In genomic region chr18:34866739-34867138, GRCh38 we compare ENCODE assay signal across 9 cellular contexts.
DNase-seq lines count a peak whose midpoint lies in the region; ATAC-seq and TF ChIP-seq lines count a peak whose summit lies in the region.
"Had no signal": no experiment of that assay in that cellular context is flagged by ENCODE, and none has a peak within 500 bp of the region (broad histone marks: within the 10 kb centered on the region; RNA-seq: fewer than 3 reads in every experiment).

No MANE protein-coding gene starts in this region.

- H3K9me3 Mint-ChIP-seq in activated naive CD8-positive, alpha-beta T cell treated with anti-CD3 and anti-CD28 coated beads for 36 hours, result peaks cover 4% of the 10 kb centered on the region
- no peaks in the 10 kb centered on the region for H3K9me3 Mint-ChIP-seq in T-cell

- peak overlapping the region; percentile 94 for H3K27ac Mint-ChIP-seq in activated naive CD8-positive, alpha-beta T cell treated with anti-CD3 and anti-CD28 coated beads for 36 hours
- H3K27ac Mint-ChIP-seq in T-cell, result no peak overlapping the region

- CTCF ChIA-PET in T-cell (lab: Charles Lee), result interaction anchor here (0.6 to 1.1 kb wide), 3 partner anchors 10 to 488 kb away, joined by 3 to 5 read pairs (median 4); no protein-coding TSS in a partner anchor

- peak; percentile 7 for DNase-seq in AG10803 (ENCODE audit: low read depth)
- no peak for DNase-seq in activated naive CD8-positive, alpha-beta T cell treated with anti-CD3 and anti-CD28 coated beads for 36 hours
- DNase-seq in left lobe of liver (ENCODE audit: low spot score), result no peak
- DNase-seq in NCI-H187 treated with DMSO at 0.1 percent for 48 hours (lab: John Stamatoyannopoulos, UW), result no peak
- DNase-seq in T-cell, result no peak
- no peak for DNase-seq in NCI-H526 treated with DMSO at 0.1 percent for 48 hours (lab: John Stamatoyannopoulos, UW)
- DNase-seq: T-helper 9 cell had no signal

- POLR2A ChIA-PET in T-cell (lab: Charles Lee), result no interaction called here

- peaks cover 9% of the 10 kb centered on the region for H3K36me3 Mint-ChIP-seq in activated naive CD8-positive, alpha-beta T cell treated with anti-CD3 and anti-CD28 coated beads for 36 hours
- H3K36me3 Mint-ChIP-seq in T-cell, result no peaks in the 10 kb centered on the region

- no peaks in the 10 kb centered on the region for H3K27me3 Mint-ChIP-seq in activated naive CD8-positive, alpha-beta T cell treated with anti-CD3 and anti-CD28 coated beads for 36 hours
- no peaks in the 10 kb centered on the region for H3K27me3 Mint-ChIP-seq in T-cell

- peaks cover 46% of the 10 kb centered on the region for H3K4me1 Mint-ChIP-seq in activated naive CD8-positive, alpha-beta T cell treated with anti-CD3 and anti-CD28 coated beads for 36 hours
- H3K4me1 Mint-ChIP-seq in T-cell, result peaks cover 0 to 10% (median 5%) of the 10 kb centered on the region in 3 donors

- peak; percentile 22 for ATAC-seq in GM21529 (IDR thresholded peaks at IDR 0.05; ENCODE audit: unreplicated experiment)
- peak; percentile 30 for ATAC-seq in left lobe of liver
- ATAC-seq in GM18870 (IDR thresholded peaks at IDR 0.05; ENCODE audit: unreplicated experiment), result no peak
- ATAC-seq in T-cell (replicated peaks in 1 of 4), result no peak

- peak; percentile 51 for TF ChIP-seq CTCF in AG10803 (conservative IDR thresholded peaks at IDR 0.05; ENCODE audit: low read length)

- H3K4me3 Mint-ChIP-seq in activated naive CD8-positive, alpha-beta T cell treated with anti-CD3 and anti-CD28 coated beads for 36 hours, result peak overlapping the region; percentile 42
- H3K4me3 Mint-ChIP-seq in T-cell, result no peak overlapping the region

- H3K4me3 ChIP-seq in AG10803 (ENCODE audit: low read length), result no peak overlapping the region

Comparison
In these comparisons a context has a peak if more than half of its experiments do, and no peak if none do; other contexts are left out.
1. ATAC-seq: peak in GM21529 (single experiment) and left lobe of liver (single experiment); none in GM18870 (single experiment) and T-cell (0 of 4).